1 cellular context compared by ENCODE assay signal in genomic region chr1:211833174-211833820, GRCh38.
TF ChIP-seq lines count a peak whose summit lies in the region.

No MANE protein-coding gene starts in this region.

TF ChIP-seq in GM12878, 131 proteins besides CTCF, POLR2A, EP300 and RAD21:
- TF ChIP-seq USF2 (IDR thresholded peaks at IDR 0.05; ENCODE audit: borderline replicate concordance, low read depth, low read length) (no peak), IKZF1 (conservative IDR thresholded peaks at IDR 0.05) (no peak), RUNX3 (IDR thresholded peaks at IDR 0.05; ENCODE audit: low read length) (peak; percentile 68), NFIC (IDR thresholded peaks at IDR 0.05; ENCODE audit: low read depth, low read length) (peak; percentile 20; the same call in 1 of the 2 replicates), ETV6 (conservative IDR thresholded peaks at IDR 0.05 in 1 of 2, IDR thresholded peaks at IDR 0.05 in 1 of 2; ENCODE audit: borderline replicate concordance in 1 of 2, low read depth in 1 of 2) (peak in 1 of 2 experiments; percentile 33; a peak in 1 of 4 replicates), CREM (IDR thresholded peaks at IDR 0.05; ENCODE audit: low read depth) (no peak), IKZF2 (IDR thresholded peaks at IDR 0.05) (peak; percentile 23 to 56; a peak in 3 of 4 replicates)
- TF ChIP-seq, protein P1, sequence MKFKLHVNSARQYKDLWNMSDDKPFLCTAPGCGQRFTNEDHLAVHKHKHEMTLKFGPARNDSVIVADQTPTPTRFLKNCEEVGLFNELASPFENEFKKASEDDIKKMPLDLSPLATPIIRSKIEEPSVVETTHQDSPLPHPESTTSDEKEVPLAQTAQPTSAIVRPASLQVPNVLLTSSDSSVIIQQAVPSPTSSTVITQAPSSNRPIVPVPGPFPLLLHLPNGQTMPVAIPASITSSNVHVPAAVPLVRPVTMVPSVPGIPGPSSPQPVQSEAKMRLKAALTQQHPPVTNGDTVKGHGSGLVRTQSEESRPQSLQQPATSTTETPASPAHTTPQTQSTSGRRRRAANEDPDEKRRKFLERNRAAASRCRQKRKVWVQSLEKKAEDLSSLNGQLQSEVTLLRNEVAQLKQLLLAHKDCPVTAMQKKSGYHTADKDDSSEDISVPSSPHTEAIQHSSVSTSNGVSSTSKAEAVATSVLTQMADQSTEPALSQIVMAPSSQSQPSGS (IDR thresholded peaks at IDR 0.05; ENCODE audit: low read length) = 0 out of 2 replicates have a peak, but pooled peaks have one; percentile 10
